In genomic region chr18:9325716-9326115, GRCh38 we compare ENCODE assay signal across 20 cellular contexts.
"Had no signal": no experiment of that assay in that cellular context is flagged by ENCODE, and none has a peak within 500 bp of the region (broad histone marks: within the 10 kb centered on the region; RNA-seq: fewer than 3 reads in every experiment).

No MANE protein-coding gene starts in this region.

- ATAC-seq: gastrocnemius medialis; heart right ventricle; left cardiac atrium; left lung; left ventricle myocardium superior; lower lobe of right lung; mucosa of descending colon; naive thymus-derived CD8-positive, alpha-beta T cell had no signal

- H3K4me3 ChIP-seq: dorsolateral prefrontal cortex, esophagus muscularis mucosa, gastrocnemius medialis, heart right ventricle, left lung, lower lobe of right lung, mucosa of descending colon had no signal

- DNase-seq: dermis blood vessel endothelial cell; dorsolateral prefrontal cortex; effector CD4-positive, alpha-beta T cell; effector memory CD4-positive, alpha-beta T cell; foreskin fibroblast; foreskin melanocyte; gastrocnemius medialis; glutamatergic neuron; head of caudate nucleus; heart right ventricle; hippocampal formation; left cardiac atrium; left lung; left ventricle myocardium superior; lower lobe of right lung; mesenchymal stem cell; mucosa of descending colon; naive B cell; naive thymus-derived CD8-positive, alpha-beta T cell had no signal
